3 cellular contexts compared by ENCODE assay signal in genomic region chr20:54543369-54543768, GRCh38.
"Had no signal": no experiment of that assay in that cellular context is flagged by ENCODE, and none has a peak within 500 bp of the region (broad histone marks: within the 10 kb centered on the region; RNA-seq: fewer than 3 reads in every experiment).

No MANE protein-coding gene starts in this region.

- DNase-seq: GDM1, GF-D8 had no signal

- H3K4me3 ChIP-seq: GM12878 had no signal

- ATAC-seq: GM12878 had no signal
